ENCODE assay signal across 14 cellular contexts in genomic region chr16:8679156-8679555, GRCh38.
"Had no signal": no experiment of that assay in that cellular context is flagged by ENCODE, and none has a peak within 500 bp of the region (broad histone marks: within the 10 kb centered on the region; RNA-seq: fewer than 3 reads in every experiment).

No MANE protein-coding gene starts in this region.

- H3K27ac ChIP-seq: coronary artery, tibial nerve had no signal

- H3K27me3 ChIP-seq: tibial nerve had no signal

- DNase-seq: activated CD4-positive, alpha-beta T cell treated with anti-CD3 and anti-CD28 coated beads, Interleukin-2, amount 50 U/mL, for 1 hour; activated naive CD4-positive, alpha-beta T cell treated with anti-CD3 and anti-CD28 coated beads, Interleukin-2, amount 10 ng/mL, durations not matched to agents 7 days and 5 days; activated T-cell treated with anti-CD3 and anti-CD28 coated beads for 4 hours; central memory CD4-positive, alpha-beta T cell; islet precursor cell; left ventricle myocardium superior; stimulated activated CD4-positive, alpha-beta T cell treated with anti-CD3 and anti-CD28 coated beads, Interleukin-4, amount 100 ng/mL, for 4 hours; stimulated activated CD8-positive, alpha-beta memory T cell treated with anti-CD3 and anti-CD28 coated beads, Interleukin-4, amount 100 ng/mL, for 48 hours; stimulated activated naive CD4-positive, alpha-beta T cell treated with Interleukin-2 at 50 U/mL for 16 hours; substantia nigra had no signal

- H3K4me3 ChIP-seq: coronary artery, tibial nerve had no signal

- ATAC-seq: activated CD4-positive, CD25-positive, alpha-beta regulatory T cell treated with anti-CD3 and anti-CD28 coated beads, Interleukin-2, amount 50 U/mL, for 24 hours; left ventricle myocardium superior; natural killer cell treated with Interleukin-12 subunit alpha and Interleukin-12 subunit beta and Interleukin-15 and Interleukin-18, amount 100 ng/mL, for 72 hours had no signal
